1 cellular context compared by ENCODE assay signal in the genomic region with DNA sequence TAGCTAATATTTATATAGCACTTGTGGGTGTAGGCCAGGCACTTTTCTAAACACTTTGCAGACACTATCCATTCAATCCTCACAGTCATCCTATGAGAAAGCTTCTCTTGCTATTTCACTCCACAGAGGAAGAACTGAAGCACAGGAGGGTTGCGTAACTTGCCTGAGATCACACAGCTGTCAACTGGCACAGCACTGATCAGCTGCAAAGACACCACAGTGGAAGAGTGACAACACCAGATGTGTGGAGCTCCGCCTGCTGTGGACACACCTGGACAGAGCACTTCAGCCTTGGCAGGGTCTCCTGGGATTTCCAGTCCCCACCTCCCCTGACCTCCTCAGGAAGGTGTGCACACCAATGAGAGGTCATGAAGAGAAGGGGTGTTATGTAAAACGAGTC.
TF ChIP-seq lines count a peak whose summit lies in the region.

No MANE protein-coding gene starts in this region.

TF ChIP-seq in K562, 482 proteins besides CTCF, POLR2A, EP300 and RAD21:
- TF ChIP-seq ZNF407 (IDR thresholded peaks at IDR 0.05; ENCODE audit: low read depth) (no peak), BCOR (IDR thresholded peaks at IDR 0.05) (no peak), PHF20 (IDR thresholded peaks at IDR 0.05; ENCODE audit: partially characterized antibody) (no peak), FOXA3 (CRISPR knock-in tag; conservative IDR thresholded peaks at IDR 0.05 in 1 of 2, IDR thresholded peaks at IDR 0.05 in 1 of 2) (no peak), FOXP4 (CRISPR knock-in tag; IDR thresholded peaks at IDR 0.05; ENCODE audit: borderline replicate concordance) (no peak), BRF1 (IDR thresholded peaks at IDR 0.05; ENCODE audit: borderline replicate concordance, extremely low read depth, insufficient read length) (no peak), CEBPB (tag; IDR thresholded peaks at IDR 0.05) (peak; percentile 50), JUNB (CRISPR knock-in tag; conservative IDR thresholded peaks at IDR 0.05) (no peak), CEBPG (CRISPR knock-in tag; IDR thresholded peaks at IDR 0.05) (no peak), CEBPG (tag; conservative IDR thresholded peaks at IDR 0.05 in 1 of 2, IDR thresholded peaks at IDR 0.05 in 1 of 2) (peak; percentile 19 to 31; a peak in 1 of 4 replicates), MAZ (CRISPR knock-in tag; conservative IDR thresholded peaks at IDR 0.05 in 1 of 2, IDR thresholded peaks at IDR 0.05 in 1 of 2) (no peak), CSDE1 (IDR thresholded peaks at IDR 0.05) (no peak), ZNF699 (CRISPR knock-in tag; IDR thresholded peaks at IDR 0.05; ENCODE audit: insufficient replicate concordance) (no peak), FOXO4 (CRISPR knock-in tag; IDR thresholded peaks at IDR 0.05) (no peak)
- TF ChIP-seq, protein P1, sequence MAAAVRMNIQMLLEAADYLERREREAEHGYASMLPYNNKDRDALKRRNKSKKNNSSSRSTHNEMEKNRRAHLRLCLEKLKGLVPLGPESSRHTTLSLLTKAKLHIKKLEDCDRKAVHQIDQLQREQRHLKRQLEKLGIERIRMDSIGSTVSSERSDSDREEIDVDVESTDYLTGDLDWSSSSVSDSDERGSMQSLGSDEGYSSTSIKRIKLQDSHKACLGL (CRISPR knock-in tag; IDR thresholded peaks at IDR 0.05; ENCODE audit: borderline replicate concordance, poor library complexity, severe bottlenecking), result no peak
